ENCODE assay signal across 1 cellular context in the genomic region with DNA sequence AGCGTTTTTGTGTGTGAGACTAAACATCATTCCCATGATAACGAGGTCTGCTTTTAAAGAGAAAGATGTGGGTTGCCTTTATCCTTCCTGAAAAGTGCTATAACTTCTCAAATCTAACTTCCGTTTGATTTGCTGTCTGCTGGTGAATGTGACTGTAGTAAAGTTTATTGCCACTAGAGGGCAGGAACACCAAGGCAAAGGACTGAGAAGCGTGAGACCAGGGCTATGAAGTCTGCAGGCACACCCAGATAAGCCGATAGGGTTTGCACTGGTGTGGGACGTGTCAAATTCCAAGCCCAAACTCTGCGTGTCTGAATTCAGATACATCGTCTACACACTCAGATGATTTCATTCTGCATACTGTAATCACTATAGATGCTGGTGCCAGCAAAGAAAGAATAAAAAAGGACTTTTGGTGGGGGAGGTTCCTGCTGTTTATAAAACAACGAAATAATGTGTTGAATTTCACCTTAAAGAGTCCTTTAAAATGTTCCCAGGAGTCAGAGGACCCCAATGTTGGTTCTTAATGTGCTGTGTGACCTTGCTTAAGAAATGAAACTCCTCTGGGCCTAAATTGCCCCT.
TF ChIP-seq lines count a peak whose summit lies in the region.

No MANE protein-coding gene starts in this region.

TF ChIP-seq in SK-N-SH treated with all-trans-retinoic acid at 6 μM for 48 hours, 23 proteins besides CTCF, POLR2A, EP300 and RAD21 (continued from another document):
- no peak for TF ChIP-seq TCF4 (CRISPR knock-in tag; IDR thresholded peaks at IDR 0.05; ENCODE audit: borderline replicate concordance)
TF ChIP-seq in SK-N-SH treated with all-trans-retinoic acid at 6 μM for 48 hours: peak in this region for 0.
